1 cellular context compared by ENCODE assay signal in genomic region chr7:1545417-1546246, GRCh38.
TF ChIP-seq lines count a peak whose summit lies in the region.

No MANE protein-coding gene starts in this region.

TF ChIP-seq in GM23338, 12 proteins besides CTCF, POLR2A, EP300 and RAD21:
- no peak for TF ChIP-seq EZH2phosphoT487 (IDR thresholded peaks at IDR 0.05; ENCODE audit: unreplicated experiment)
- TF ChIP-seq EZH2 (IDR thresholded peaks at IDR 0.05; ENCODE audit: low read depth, unreplicated experiment): no peak
- no peak for TF ChIP-seq CREB1 (CRISPR knock-in tag; IDR thresholded peaks at IDR 0.05; ENCODE audit: low read depth)
- TF ChIP-seq ZNF331 (CRISPR knock-in tag; IDR thresholded peaks at IDR 0.05; ENCODE audit: low read depth): no peak
- no peak for TF ChIP-seq STAT1 (IDR thresholded peaks at IDR 0.05; ENCODE audit: unreplicated experiment)
- no peak for TF ChIP-seq ETS1 (IDR thresholded peaks at IDR 0.05)
- TF ChIP-seq NANOG (IDR thresholded peaks at IDR 0.05; ENCODE audit: borderline replicate concordance): no peak
- TF ChIP-seq JUNB (IDR thresholded peaks at IDR 0.05; ENCODE audit: unreplicated experiment): no peak
- no peak for TF ChIP-seq ZNF114 (CRISPR knock-in tag; IDR thresholded peaks at IDR 0.05)
- no peak for TF ChIP-seq REST (IDR thresholded peaks at IDR 0.05; ENCODE audit: unreplicated experiment)
- no peak for TF ChIP-seq ZNF462 (CRISPR knock-in tag; IDR thresholded peaks at IDR 0.05)
- TF ChIP-seq POLR2AphosphoS5 (IDR thresholded peaks at IDR 0.05; ENCODE audit: low read depth): no peak
